17 cellular contexts compared by ENCODE assay signal in the genomic region with DNA sequence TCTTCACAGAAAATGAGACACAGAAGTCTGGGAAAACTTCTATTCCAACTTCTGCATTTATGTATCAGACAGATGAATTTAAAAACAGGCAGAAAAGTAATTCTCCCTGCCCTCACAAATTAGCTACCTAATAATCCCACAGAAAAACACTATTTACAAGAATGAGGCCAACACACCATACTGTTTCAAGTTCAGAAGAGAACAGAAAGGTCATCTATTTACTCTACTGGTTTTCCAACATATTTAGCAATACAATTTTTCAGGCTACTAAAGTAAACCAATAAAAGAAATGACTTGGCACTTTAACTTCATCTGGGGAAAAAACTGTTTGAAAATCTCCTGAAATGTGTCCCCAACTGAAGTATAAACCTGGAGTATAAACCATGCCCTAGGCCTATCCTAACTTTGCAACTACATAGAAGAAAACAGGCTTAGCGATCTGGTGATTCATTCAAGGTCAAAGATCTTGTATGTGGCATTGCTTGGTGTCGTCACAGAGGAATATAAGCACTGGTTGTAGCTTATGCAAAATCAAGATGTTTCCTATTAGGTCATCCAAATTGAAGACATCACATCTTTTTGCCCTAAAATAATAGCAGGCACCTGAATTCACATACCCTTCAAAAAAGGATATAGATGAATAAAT. TPM values are rescaled to one million over a fixed set of nuclear protein-coding genes. Genes with fewer than 3 reads are reported as not detected.
DNase-seq lines count a peak whose midpoint lies in the region; ATAC-seq, FAIRE-seq and TF ChIP-seq lines count a peak whose summit lies in the region.
"Had no signal": no experiment of that assay in that cellular context is flagged by ENCODE, and none has a peak within 500 bp of the region (broad histone marks: within the 10 kb centered on the region; RNA-seq: fewer than 3 reads in every experiment).

No MANE protein-coding gene starts in this region.

- peaks cover 37% of the 10 kb centered on the region for H3K9me3 ChIP-seq in mesenchymal stem cell (ENCODE audit: control insufficient read depth, low read length)
- no peaks in the 10 kb centered on the region for H3K9me3 ChIP-seq in T-helper 17 cell (ENCODE audit: control insufficient read depth, low read length, poor library complexity, severe bottlenecking)

- H3K27ac Mint-ChIP-seq in T-helper 17 cell, result no peak overlapping the region
- H3K27ac Mint-ChIP-seq: CD4-positive, alpha-beta T cell had no signal

- peaks cover 14 to 62% of the 10 kb centered on the region in 2 experiments for H3K36me3 ChIP-seq in mesenchymal stem cell (ENCODE audit: control insufficient read depth in 1 of 2, insufficient read depth in 2 of 2, low read depth in 1 of 2, low read length in 2 of 2)

- H3K27ac ChIP-seq in mesenchymal stem cell (ENCODE audit: low read length, poor library complexity, severe bottlenecking), result no peak overlapping the region
- H3K27ac ChIP-seq: foreskin keratinocyte, right atrium auricular region had no signal

- 33% methylated on average over 1 of the region's 2 CpGs for WGBS in mesenchymal stem cell

- H3K4ac ChIP-seq in mesenchymal stem cell (ENCODE audit: low read depth in 1 of 2, low read length in 2 of 2), result no peak overlapping the region

- no peak for TF ChIP-seq POLR2A in GM12891 (IDR thresholded peaks at IDR 0.05; ENCODE audit: low read depth, low read length)

- H3K27me3 Mint-ChIP-seq in T-helper 17 cell, result no peaks in the 10 kb centered on the region
- H3K27me3 Mint-ChIP-seq: CD4-positive, alpha-beta T cell had no signal

- H2AK5ac ChIP-seq in mesenchymal stem cell (ENCODE audit: low read length, severe bottlenecking), result no peak overlapping the region

- H3K9ac ChIP-seq in mesenchymal stem cell (ENCODE audit: low read length), result no peak overlapping the region

- H3K4me3 ChIP-seq in mesenchymal stem cell (ENCODE audit: insufficient read depth in 1 of 2, low read depth in 1 of 2, low read length in 2 of 2), result no peak overlapping the region
- H3K4me3 ChIP-seq: right atrium auricular region had no signal

- no peak overlapping the region for H3K4me3 Mint-ChIP-seq in T-helper 17 cell
- H3K4me3 Mint-ChIP-seq: CD4-positive, alpha-beta T cell; immature natural killer cell had no signal

- no peak overlapping the region for H2BK12ac ChIP-seq in mesenchymal stem cell (ENCODE audit: low read length in 2 of 2)

- H3K4me1 ChIP-seq in mesenchymal stem cell (ENCODE audit: control insufficient read depth, insufficient read depth, low read depth, low read length), result peaks cover 2% of the 10 kb centered on the region
- H3K4me1 ChIP-seq: foreskin keratinocyte, right atrium auricular region had no signal

- peaks cover 7% of the 10 kb centered on the region for H3K79me1 ChIP-seq in mesenchymal stem cell (replicated peaks; ENCODE audit: low read length, poor library complexity, severe bottlenecking)

- H4K8ac ChIP-seq in mesenchymal stem cell (ENCODE audit: low read length), result no peak overlapping the region

- DNase-seq in D721Med (ENCODE audit: insufficient read length, low spot score), result no peak
- peak; percentile 76 for DNase-seq in LHCN-M2 (ENCODE audit: low read depth)
- DNase-seq in dermis blood vessel endothelial cell, result peak; percentile 70
- peak; percentile 95 for DNase-seq in mesenchymal stem cell
- no peak for DNase-seq in DMS79 treated with DMSO at 0.1 percent for 48 hours (lab: John Stamatoyannopoulos, UW)
- no peak for DNase-seq in GM12891 (ENCODE audit: insufficient read length, low spot score)
- DNase-seq in T-helper 17 cell, result no peak
- DNase-seq: activated CD4-positive, alpha-beta T cell treated with anti-CD3 and anti-CD28 coated beads for 4 hours; activated effector memory CD4-positive, alpha-beta T cell treated with Interleukin-2 at 50 U/mL for 16 hours; CD4-positive, alpha-beta T cell; GDM1; immature natural killer cell; KBM-7; T-helper 1 cell had no signal

- no peak overlapping the region for H3K14ac ChIP-seq in mesenchymal stem cell (ENCODE audit: low read length in 2 of 2)

- no peak overlapping the region for H2AFZ ChIP-seq in mesenchymal stem cell (ENCODE audit: low read depth, low read length)

- no peak overlapping the region for H3K18ac ChIP-seq in mesenchymal stem cell (ENCODE audit: low read depth in 1 of 2, low read length in 2 of 2)

- H2BK5ac ChIP-seq in mesenchymal stem cell (ENCODE audit: low read depth, low read length, poor library complexity, severe bottlenecking), result no peak overlapping the region

- no peak for TF ChIP-seq CTCF in D721Med (IDR thresholded peaks at IDR 0.05; ENCODE audit: insufficient read depth, missing control alignments)

- no peak overlapping the region for H3K4me2 ChIP-seq in mesenchymal stem cell (ENCODE audit: low read length, poor library complexity, severe bottlenecking)

- H4K91ac ChIP-seq in mesenchymal stem cell (ENCODE audit: low read length), result no peak overlapping the region

- H3K23ac ChIP-seq in mesenchymal stem cell (ENCODE audit: low read length in 2 of 2), result no peak overlapping the region

- no peak for ATAC-seq in T-helper 17 cell
- ATAC-seq in GM21447 (IDR thresholded peaks at IDR 0.05; ENCODE audit: unreplicated experiment), result no peak
- ATAC-seq: foreskin keratinocyte had no signal

- H3K36me3 Mint-ChIP-seq in T-helper 17 cell (ENCODE audit: low read depth), result peaks cover 6% of the 10 kb centered on the region

- peak; percentile 60 for FAIRE-seq in D721Med (lab: Jason Lieb, UNC)
- no peak for FAIRE-seq in GM12891 (lab: Jason Lieb, UNC)

- peaks cover 4% of the 10 kb centered on the region for H3K4me1 Mint-ChIP-seq in T-helper 17 cell
- H3K4me1 Mint-ChIP-seq: immature natural killer cell had no signal

- no peak overlapping the region for H2BK15ac ChIP-seq in mesenchymal stem cell (ENCODE audit: low read depth, poor library complexity, severe bottlenecking)

- H3K27me3 ChIP-seq in mesenchymal stem cell (ENCODE audit: control insufficient read depth in 1 of 2, insufficient read depth in 1 of 2, low read length in 2 of 2), result no peaks in the 10 kb centered on the region
- H3K27me3 ChIP-seq: foreskin keratinocyte, right atrium auricular region had no signal

- H2BK120ac ChIP-seq in mesenchymal stem cell (ENCODE audit: low read depth, low read length), result no peak overlapping the region

TF ChIP-seq in GM12891, 5 proteins besides CTCF, POLR2A, EP300 and RAD21:
- TF ChIP-seq SPI1 (IDR thresholded peaks at IDR 0.05; ENCODE audit: low read depth, low read length) (no peak), TAF1 (IDR thresholded peaks at IDR 0.05; ENCODE audit: low read depth, low read length) (no peak), POLR2AphosphoS5 (IDR thresholded peaks at IDR 0.05; ENCODE audit: low read depth, low read length) (no peak), PAX5 (IDR thresholded peaks at IDR 0.05; ENCODE audit: insufficient read depth, low read length, severe bottlenecking) (no peak), POU2F2 (IDR thresholded peaks at IDR 0.05; ENCODE audit: low read depth, low read length) (no peak)

RNA-seq across cellular contexts. Expression of gene EBPL, which starts 20.1 kb away (rescaled TPM):
- total RNA-seq in LHCN-M2 (2014; rRNA removed) (83.0 and 105 TPM in 2 replicates), dermis blood vessel endothelial cell (99.5 and 117 TPM in 2 replicates), T-helper 17 cell (10 to 100 TPM; 11.8 to 17.1 TPM)
- 40.8 TPM for polyA plus RNA-seq in LHCN-M2 (2012)
- 64.8 TPM for polyA plus RNA-seq in mesenchymal stem cell (2013, experiment 1 of 2)
- 66.7 TPM for polyA plus RNA-seq in mesenchymal stem cell (2013, experiment 2 of 2)
- 36.6 TPM for polyA plus RNA-seq in GM12891 (2012; ENCODE audit: low read depth, missing spikeins)

Comparison
In these comparisons a context has a peak if more than half of its experiments do, and no peak if none do; other contexts are left out.
1. DNase-seq: peak in LHCN-M2 (single experiment), dermis blood vessel endothelial cell (single experiment) and mesenchymal stem cell (single experiment); none in D721Med (single experiment), DMS79 treated with DMSO at 0.1 percent for 48 hours (single experiment), GM12891 (single experiment) and T-helper 17 cell (0 of 3).